3 cellular contexts compared by ENCODE assay signal in genomic region chr3:101674518-101674917, GRCh38.
TF ChIP-seq lines count a peak whose summit lies in the region.

No MANE protein-coding gene starts in this region.

TF ChIP-seq in SK-N-SH, 30 proteins besides CTCF, POLR2A, EP300 and RAD21 (continues in another document):
- TF ChIP-seq GABPA (IDR thresholded peaks at IDR 0.05; ENCODE audit: low read depth) (no peak), YY1 (IDR thresholded peaks at IDR 0.05; ENCODE audit: low read depth) (no peak), POLR2AphosphoS5 (IDR thresholded peaks at IDR 0.05; ENCODE audit: low read depth, low read length) (no peak), MXI1 (IDR thresholded peaks at IDR 0.05; ENCODE audit: low read depth, low read length) (no peak), RFX5 (IDR thresholded peaks at IDR 0.05; ENCODE audit: low read length) (no peak), FOXM1 (IDR thresholded peaks at IDR 0.05; ENCODE audit: low read depth) (no peak), ZBTB33 (IDR thresholded peaks at IDR 0.05; ENCODE audit: borderline replicate concordance, low read depth) (no peak), MAX (IDR thresholded peaks at IDR 0.05; ENCODE audit: low read depth) (no peak), TEAD4 (IDR thresholded peaks at IDR 0.05; ENCODE audit: borderline replicate concordance, insufficient read depth) (no peak), GATA2 (CRISPR knock-in tag; IDR thresholded peaks at IDR 0.05) (no peak), JUND (IDR thresholded peaks at IDR 0.05) (no peak), REST (IDR thresholded peaks at IDR 0.05; ENCODE audit: low read depth, low read length) (no peak), FOSL2 (IDR thresholded peaks at IDR 0.05; ENCODE audit: borderline replicate concordance, low read depth) (no peak), EZH2phosphoT487 (IDR thresholded peaks at IDR 0.05; ENCODE audit: borderline replicate concordance, low read depth) (no peak), MEF2A (IDR thresholded peaks at IDR 0.05; ENCODE audit: borderline replicate concordance, low read depth) (no peak)

TF ChIP-seq in SK-N-SH treated with all-trans-retinoic acid at 6 μM for 48 hours, 23 proteins besides CTCF, POLR2A, EP300 and RAD21:
- TF ChIP-seq OSR1 (CRISPR knock-in tag; IDR thresholded peaks at IDR 0.05) (no peak), ZFP3 (CRISPR knock-in tag; IDR thresholded peaks at IDR 0.05) (no peak), ZC3H10 (CRISPR knock-in tag; IDR thresholded peaks at IDR 0.05) (no peak), ZFP30 (CRISPR knock-in tag; IDR thresholded peaks at IDR 0.05) (no peak), GLIS3 (CRISPR knock-in tag; IDR thresholded peaks at IDR 0.05) (no peak), PATZ1 (CRISPR knock-in tag; IDR thresholded peaks at IDR 0.05; ENCODE audit: borderline replicate concordance) (no peak), POU6F1 (CRISPR knock-in tag; IDR thresholded peaks at IDR 0.05; ENCODE audit: borderline replicate concordance, low read depth) (no peak), BACH2 (CRISPR knock-in tag; IDR thresholded peaks at IDR 0.05; ENCODE audit: borderline replicate concordance) (no peak), SNAI2 (CRISPR knock-in tag; IDR thresholded peaks at IDR 0.05) (no peak), PPARA (CRISPR knock-in tag; IDR thresholded peaks at IDR 0.05; ENCODE audit: borderline replicate concordance) (no peak)
TF ChIP-seq in SK-N-SH treated with all-trans-retinoic acid at 6 μM for 48 hours: peak in this region for 0.

TF ChIP-seq in GM12878, 131 proteins besides CTCF, POLR2A, EP300 and RAD21:
- TF ChIP-seq PAX5 (IDR thresholded peaks at IDR 0.05; ENCODE audit: borderline replicate concordance, low read depth, low read length) (no peak), FOXM1 (IDR thresholded peaks at IDR 0.05; ENCODE audit: low read depth, low read length) (no peak), MTA2 (IDR thresholded peaks at IDR 0.05; ENCODE audit: low read depth) (no peak), SPI1 (IDR thresholded peaks at IDR 0.05; ENCODE audit: borderline replicate concordance, insufficient read depth, low read depth, low read length) (no peak), ZBTB40 (IDR thresholded peaks at IDR 0.05; ENCODE audit: borderline replicate concordance) (no peak), ELK1 (IDR thresholded peaks at IDR 0.05; ENCODE audit: low read depth, low read length) (no peak), ATF7 (IDR thresholded peaks at IDR 0.05; ENCODE audit: low read depth) (no peak), ETV6 (conservative IDR thresholded peaks at IDR 0.05 in 1 of 2, IDR thresholded peaks at IDR 0.05 in 1 of 2; ENCODE audit: borderline replicate concordance in 1 of 2, low read depth in 1 of 2) (no peak), SKIL (IDR thresholded peaks at IDR 0.05; ENCODE audit: low read depth, poor library complexity, severe bottlenecking) (no peak), TAF1 (IDR thresholded peaks at IDR 0.05; ENCODE audit: borderline replicate concordance, low read depth, low read length) (no peak), SIN3A (IDR thresholded peaks at IDR 0.05; ENCODE audit: low read depth, low read length) (no peak), KDM1A (IDR thresholded peaks at IDR 0.05; ENCODE audit: borderline replicate concordance) (no peak), RELA (IDR thresholded peaks at IDR 0.05; ENCODE audit: borderline replicate concordance, partially characterized antibody) (no peak), SIX5 (IDR thresholded peaks at IDR 0.05; ENCODE audit: low read depth, low read length, severe bottlenecking) (no peak), RB1 (IDR thresholded peaks at IDR 0.05; ENCODE audit: borderline replicate concordance) (no peak), NFXL1 (IDR thresholded peaks at IDR 0.05; ENCODE audit: borderline replicate concordance) (no peak), MLLT1 (IDR thresholded peaks at IDR 0.05) (no peak), GABPA (IDR thresholded peaks at IDR 0.05; ENCODE audit: low read depth) (no peak), CHD1 (IDR thresholded peaks at IDR 0.05; ENCODE audit: low read depth, low read length) (no peak)
TF ChIP-seq in GM12878: peak in this region for 0.
